Comparison of ENCODE assay signal across 10 cellular contexts in genomic region chr11:12175694-12176241, GRCh38.
DNase-seq lines count a peak whose midpoint lies in the region; ATAC-seq, FAIRE-seq and TF ChIP-seq lines count a peak whose summit lies in the region.
"Had no signal": no experiment of that assay in that cellular context is flagged by ENCODE, and none has a peak within 500 bp of the region (broad histone marks: within the 10 kb centered on the region; RNA-seq: fewer than 3 reads in every experiment).

No MANE protein-coding gene starts in this region.

- H3K4me1 Mint-ChIP-seq in activated CD4-positive, alpha-beta T cell treated with anti-CD3 and anti-CD28 coated beads, Interleukin-2, amount 10 ng/mL, durations not matched to agents 7 days and 5 days, result peaks cover 71% of the 10 kb centered on the region
- H3K4me1 Mint-ChIP-seq in effector memory CD8-positive, alpha-beta T cell (ENCODE audit: low read depth in 2 of 2), result peaks cover 23 to 31% of the 10 kb centered on the region in 2 donors
- H3K4me1 Mint-ChIP-seq in stimulated activated naive CD8-positive, alpha-beta T cell treated with anti-CD3 and anti-CD28 coated beads, Interleukin-15, Interleukin-2, amounts not matched to agents 100 ng/mL and 50 ng/mL, for 24 hours (ENCODE audit: low read depth), result peaks cover 73% of the 10 kb centered on the region

- no peak overlapping the region for H3K4me2 ChIP-seq in neuronal stem cell (ENCODE audit: insufficient read depth, low read length, poor library complexity, severe bottlenecking)
- H3K4me2 ChIP-seq: BLaER1 had no signal

- no peak overlapping the region for H3K4me3 Mint-ChIP-seq in activated CD4-positive, alpha-beta T cell treated with anti-CD3 and anti-CD28 coated beads, Interleukin-2, amount 10 ng/mL, durations not matched to agents 7 days and 5 days
- H3K4me3 Mint-ChIP-seq in effector memory CD8-positive, alpha-beta T cell, result no peak overlapping the region
- H3K4me3 Mint-ChIP-seq in stimulated activated naive CD8-positive, alpha-beta T cell treated with anti-CD3 and anti-CD28 coated beads, Interleukin-15, Interleukin-2, amounts not matched to agents 100 ng/mL and 50 ng/mL, for 24 hours, result peak overlapping the region; percentile 35

- peaks cover 30% of the 10 kb centered on the region for H3K36me3 Mint-ChIP-seq in activated CD4-positive, alpha-beta T cell treated with anti-CD3 and anti-CD28 coated beads, Interleukin-2, amount 10 ng/mL, durations not matched to agents 7 days and 5 days (ENCODE audit: low read depth)
- H3K36me3 Mint-ChIP-seq in effector memory CD8-positive, alpha-beta T cell (ENCODE audit: insufficient read depth), result no peaks in the 10 kb centered on the region
- peaks cover 44% of the 10 kb centered on the region for H3K36me3 Mint-ChIP-seq in stimulated activated naive CD8-positive, alpha-beta T cell treated with anti-CD3 and anti-CD28 coated beads, Interleukin-15, Interleukin-2, amounts not matched to agents 100 ng/mL and 50 ng/mL, for 24 hours (ENCODE audit: low read depth)

- H2BK5ac ChIP-seq in neuronal stem cell (ENCODE audit: low read length), result no peak overlapping the region

- no peak overlapping the region for H2BK120ac ChIP-seq in neuronal stem cell (ENCODE audit: low read depth, low read length)

- H3K23ac ChIP-seq in neuronal stem cell (ENCODE audit: low read depth, low read length, poor library complexity), result no peak overlapping the region

- H2AFZ ChIP-seq in neuronal stem cell (ENCODE audit: low read length), result no peak overlapping the region

- H3K27me3 Mint-ChIP-seq in activated CD4-positive, alpha-beta T cell treated with anti-CD3 and anti-CD28 coated beads, Interleukin-2, amount 10 ng/mL, durations not matched to agents 7 days and 5 days, result no peaks in the 10 kb centered on the region
- no peaks in the 10 kb centered on the region for H3K27me3 Mint-ChIP-seq in effector memory CD8-positive, alpha-beta T cell
- H3K27me3 Mint-ChIP-seq in stimulated activated naive CD8-positive, alpha-beta T cell treated with anti-CD3 and anti-CD28 coated beads, Interleukin-15, Interleukin-2, amounts not matched to agents 100 ng/mL and 50 ng/mL, for 24 hours, result no peaks in the 10 kb centered on the region

- H3K18ac ChIP-seq in neuronal stem cell (ENCODE audit: low read length), result no peak overlapping the region

- H3K9me3 Mint-ChIP-seq in activated CD4-positive, alpha-beta T cell treated with anti-CD3 and anti-CD28 coated beads, Interleukin-2, amount 10 ng/mL, durations not matched to agents 7 days and 5 days, result peaks cover 3% of the 10 kb centered on the region
- no peaks in the 10 kb centered on the region for H3K9me3 Mint-ChIP-seq in effector memory CD8-positive, alpha-beta T cell
- peaks cover 5% of the 10 kb centered on the region for H3K9me3 Mint-ChIP-seq in stimulated activated naive CD8-positive, alpha-beta T cell treated with anti-CD3 and anti-CD28 coated beads, Interleukin-15, Interleukin-2, amounts not matched to agents 100 ng/mL and 50 ng/mL, for 24 hours

- H3K79me1 ChIP-seq in neuronal stem cell (ENCODE audit: low read depth, low read length), result no peaks in the 10 kb centered on the region

- TF ChIP-seq CTCF in pancreas (IDR thresholded peaks at IDR 0.05), result no peak

- no peak overlapping the region for H2BK12ac ChIP-seq in neuronal stem cell (ENCODE audit: low read length)

- H3K4me1 ChIP-seq in neuronal stem cell (ENCODE audit: control insufficient read depth in 2 of 2, insufficient read depth in 1 of 2, low read depth in 1 of 2, low read length in 2 of 2) (peaks cover 0 to under 1% of the 10 kb centered on the region in 2 donors), pancreas (peaks cover 0 to 8% (median 4%) of the 10 kb centered on the region in 3 donors)
- H3K4me1 ChIP-seq: BLaER1 had no signal

- CTCF ChIA-PET in activated CD4-positive, alpha-beta T cell treated with anti-CD3 and anti-CD28 coated beads, Interleukin-2, amount 10 ng/mL, durations not matched to agents 7 days and 5 days (lab: Charles Lee), result interaction anchor here (1.9 kb wide), 1 partner anchor 12 kb away, joined by 7 read pairs; no protein-coding TSS in a partner anchor

- no peak overlapping the region for H3K14ac ChIP-seq in neuronal stem cell (ENCODE audit: low read length)

- no CpG with 5 or more reads among the region's 4 CpGs for WGBS in neuronal stem cell (ENCODE audit: extremely low coverage in 2 of 2, insufficient read length in 2 of 2, insufficient replicate concordance in 1 of 2), 2 donors
- 39 to 79% methylated on average over 4 of the region's 4 CpGs for WGBS in pancreas, 2 donors

- peak; percentile 87 for ATAC-seq in effector memory CD8-positive, alpha-beta T cell (replicated peaks)
- ATAC-seq in pancreas, result no peak
- ATAC-seq: sciatic nerve had no signal

- peak overlapping the region in 1 of 2 donors; percentile 10 for H3K4me3 ChIP-seq in neuronal stem cell (ENCODE audit: low read length in 2 of 2)
- H3K4me3 ChIP-seq in pancreas, result no peak overlapping the region
- H3K4me3 ChIP-seq: BLaER1 had no signal

- H3K27ac ChIP-seq in neuronal stem cell (replicated peaks; ENCODE audit: low read length) (no peak overlapping the region), pancreas (no peak overlapping the region)
- H3K27ac ChIP-seq: BLaER1 had no signal

- H3K36me3 ChIP-seq in neuronal stem cell (replicated peaks in 1 of 2; ENCODE audit: control insufficient read depth in 2 of 2, insufficient read depth in 2 of 2, low read length in 2 of 2) (no peaks in the 10 kb centered on the region), pancreas (no peaks in the 10 kb centered on the region)
- H3K36me3 ChIP-seq: BLaER1 had no signal

- H4K8ac ChIP-seq in neuronal stem cell (ENCODE audit: low read depth, low read length), result no peak overlapping the region

- no peaks in the 10 kb centered on the region for H3K27me3 ChIP-seq in neuronal stem cell (ENCODE audit: control insufficient read depth in 3 of 3, insufficient read depth in 3 of 3, low read depth in 1 of 3, low read length in 3 of 3)
- H3K27me3 ChIP-seq in pancreas, result no peaks in the 10 kb centered on the region
- H3K27me3 ChIP-seq: BLaER1 had no signal

- DNase-seq in activated CD4-positive, alpha-beta T cell treated with anti-CD3 and anti-CD28 coated beads, Interleukin-2, amount 10 ng/mL, durations not matched to agents 7 days and 5 days, result peak; percentile 42
- no peak for DNase-seq in activated CD4-positive, alpha-beta T cell treated with anti-CD3 and anti-CD28 coated beads, Interleukin-2, amount 50 U/mL, for 1 hour
- DNase-seq in RPMI8226, result peak; percentile 82
- no peak for DNase-seq in effector memory CD8-positive, alpha-beta T cell
- no peak for DNase-seq in neuronal stem cell (ENCODE audit: low spot score)
- no peak for DNase-seq in pancreas
- DNase-seq in SIG-M5 treated with dmso at 0.1 percent for 504 hours (lab: John Stamatoyannopoulos, UW; ENCODE audit: unreplicated experiment), result no peak

- POLR2A ChIA-PET in activated CD4-positive, alpha-beta T cell treated with anti-CD3 and anti-CD28 coated beads, Interleukin-2, amount 10 ng/mL, durations not matched to agents 7 days and 5 days (lab: Charles Lee), result interaction anchor here (0.8 to 1.3 kb wide), 3 partner anchors 9 to 187 kb away, joined by 3 read pairs; no protein-coding TSS in a partner anchor

- H3K9me3 ChIP-seq in neuronal stem cell (replicated peaks in 1 of 2; ENCODE audit: control insufficient read depth in 2 of 2, insufficient read depth in 1 of 2, low read depth in 1 of 2, low read length in 2 of 2) (no peaks in the 10 kb centered on the region), pancreas (no peaks in the 10 kb centered on the region)
- H3K9me3 ChIP-seq: BLaER1 had no signal

- peak overlapping the region; percentile 84 for H3K27ac Mint-ChIP-seq in activated CD4-positive, alpha-beta T cell treated with anti-CD3 and anti-CD28 coated beads, Interleukin-2, amount 10 ng/mL, durations not matched to agents 7 days and 5 days
- H3K27ac Mint-ChIP-seq in effector memory CD8-positive, alpha-beta T cell, result peak overlapping the region; percentile 44 to 70
- peak overlapping the region; percentile 97 for H3K27ac Mint-ChIP-seq in stimulated activated naive CD8-positive, alpha-beta T cell treated with anti-CD3 and anti-CD28 coated beads, Interleukin-15, Interleukin-2, amounts not matched to agents 100 ng/mL and 50 ng/mL, for 24 hours

- no peak for FAIRE-seq in pancreas (lab: Jason Lieb, UNC)

- no peak overlapping the region for H2AK5ac ChIP-seq in neuronal stem cell (ENCODE audit: low read depth, low read length)

- H4K91ac ChIP-seq in neuronal stem cell (ENCODE audit: low read depth, low read length, poor library complexity), result no peak overlapping the region

- H3K9ac ChIP-seq in neuronal stem cell (ENCODE audit: low read depth, low read length, poor library complexity), result no peak overlapping the region
- H3K9ac ChIP-seq: BLaER1 had no signal

- intact Hi-C loops in pancreas (cut with DNase I), result no loop called here

- no peak overlapping the region for H2BK15ac ChIP-seq in neuronal stem cell (ENCODE audit: low read length)

- no peak overlapping the region for H3K4ac ChIP-seq in neuronal stem cell (ENCODE audit: low read length)

Comparison
In these comparisons a context has a peak if more than half of its experiments do, and no peak if none do; other contexts are left out.
1. DNase-seq: peak in activated CD4-positive, alpha-beta T cell treated with anti-CD3 and anti-CD28 coated beads, Interleukin-2, amount 10 ng/mL, durations not matched to agents 7 days and 5 days (single experiment) and RPMI8226 (single experiment); none in activated CD4-positive, alpha-beta T cell treated with anti-CD3 and anti-CD28 coated beads, Interleukin-2, amount 50 U/mL, for 1 hour (single experiment), effector memory CD8-positive, alpha-beta T cell (0 of 3), neuronal stem cell (single experiment), pancreas (0 of 6) and SIG-M5 treated with dmso at 0.1 percent for 504 hours (single experiment).
2. Peak in every context shown above with its lines, with median percentiles within 50 percentile points of each other: H3K27ac Mint-ChIP-seq.